In genomic region chr3:54167999-54168398, GRCh38 we compare ENCODE assay signal across 6 cellular contexts. TPM values are rescaled to one million over a fixed set of nuclear protein-coding genes. Genes with fewer than 3 reads are reported as not detected.
"Had no signal": no experiment of that assay in that cellular context is flagged by ENCODE, and none has a peak within 500 bp of the region (broad histone marks: within the 10 kb centered on the region; RNA-seq: fewer than 3 reads in every experiment).

No MANE protein-coding gene starts in this region.

- H3K27ac Mint-ChIP-seq: GM23338 had no signal

- H3K4me3 ChIP-seq: GM23338, K562 had no signal

- ATAC-seq: K562 had no signal

- H3K9me3 Mint-ChIP-seq: GM23338, H9 had no signal

- H3K4me2 ChIP-seq: GM23338 had no signal

- H2AFZ ChIP-seq: GM23338 had no signal

- H3K4me3 Mint-ChIP-seq: GM23338, H9 had no signal

- DNase-seq: HCEC 1CT, IMR-90 had no signal

RNA-seq across cellular contexts. Expression of gene CACNA2D3, which starts 45.6 kb away (rescaled TPM):
- total RNA-seq: HT-29, K562 had no signal
